In the genomic region with DNA sequence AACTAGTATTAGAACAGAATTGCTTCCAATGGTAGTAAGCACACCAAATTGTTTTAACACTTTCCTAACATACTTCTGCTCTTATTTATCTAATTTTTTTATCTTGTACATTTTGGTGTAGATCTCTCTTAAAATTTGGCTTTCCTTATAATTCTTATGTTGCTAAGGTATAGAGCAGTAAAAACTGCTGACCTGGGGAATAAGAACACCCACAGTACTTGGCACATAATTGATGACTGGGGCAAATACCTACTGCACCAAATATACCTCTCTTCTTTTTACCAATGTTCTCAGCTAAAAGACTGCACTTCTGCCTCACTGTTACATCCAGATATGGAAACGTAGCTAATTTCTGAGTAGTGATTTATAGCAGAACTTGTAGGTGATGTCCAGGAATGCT, we compare ENCODE assay signal across 27 cellular contexts.
"Had no signal": no experiment of that assay in that cellular context is flagged by ENCODE, and none has a peak within 500 bp of the region (broad histone marks: within the 10 kb centered on the region; RNA-seq: fewer than 3 reads in every experiment).

No MANE protein-coding gene starts in this region.

- DNase-seq: naive thymus-derived CD4-positive, alpha-beta T cell; natural killer cell; nucleus accumbens; ovary; posterior cingulate gyrus; psoas muscle; right cardiac atrium; spleen; stimulated activated CD4-positive, alpha-beta T cell treated with anti-CD3 and anti-CD28 coated beads, Interleukin-12 subunit alpha, Interleukin-12 subunit beta, amount 100 ng/mL, for 4 hours; stimulated activated CD4-positive, alpha-beta T cell treated with anti-CD3 and anti-CD28 coated beads, Interleukin-1b, Interleukin-23, amount 100 ng/mL, for 48 hours; stimulated activated CD4-positive, alpha-beta T cell treated with anti-CD3 and anti-CD28 coated beads, Interleukin-4, amount 100 ng/mL, for 24 hours; stimulated activated naive B cell treated with anti-CD40 and anti-IgM and Interleukin-4, amounts not matched to agents 10 μg/mL and 1 μg/mL and 100 μg/mL, for 72 hours; stimulated activated naive CD8-positive, alpha-beta T cell treated with anti-CD3 and anti-CD28 coated beads, Interleukin-15, amount 100 ng/mL, for 72 hours; stimulated activated naive CD8-positive, alpha-beta T cell treated with anti-CD3 and anti-CD28 coated beads, Interleukin-15, Interleukin-2, amounts not matched to agents 100 U/mL and 50 U/mL, for 24 hours; substantia nigra; testis; tibial artery; transverse colon; upper lobe of right lung; uterus had no signal

- ATAC-seq: naive thymus-derived CD4-positive, alpha-beta T cell; natural killer cell; psoas muscle; right cardiac atrium; sciatic nerve; stimulated activated effector memory CD8-positive, alpha-beta T cell treated with anti-CD3 and anti-CD28 coated beads, Interleukin-12 subunit alpha, Interleukin-12 subunit beta, amount 100 ng/mL, for 72 hours; stimulated activated naive B cell treated with anti-CD40 and anti-IgM and Interleukin-4, amounts not matched to agents 10 μg/mL and 1 μg/mL and 100 μg/mL, for 72 hours; stimulated activated naive CD8-positive, alpha-beta T cell treated with anti-CD3 and anti-CD28 coated beads, Interleukin-15, amount 100 ng/mL, for 72 hours; stimulated activated naive CD8-positive, alpha-beta T cell treated with anti-CD3 and anti-CD28 coated beads, Interleukin-15, Interleukin-2, amounts not matched to agents 100 U/mL and 50 U/mL, for 24 hours; upper lobe of right lung had no signal

- H2AFZ ChIP-seq: parathyroid adenoma had no signal

- H3K4me1 ChIP-seq: parathyroid adenoma, psoas muscle, spleen, suprapubic skin, testis, tibial artery, transverse colon, upper lobe of right lung, uterus had no signal

- H3K9me3 ChIP-seq: neutrophil, ovary, psoas muscle, suprapubic skin, testis, tibial artery, transverse colon, upper lobe of right lung, uterus had no signal

- H3K27me3 ChIP-seq: neutrophil, ovary, spleen, suprapubic skin, testis, tibial artery, transverse colon, upper lobe of right lung, uterus had no signal

- H3K9ac ChIP-seq: parathyroid adenoma had no signal

- H3K27ac ChIP-seq: neutrophil, ovary, parathyroid adenoma, psoas muscle, skin epidermis, spleen, suprapubic skin, testis, tibial artery, transverse colon, upper lobe of right lung, uterus had no signal

- H3K4me2 ChIP-seq: smooth muscle cell had no signal

- H3K79me2 ChIP-seq: parathyroid adenoma had no signal

- H3K36me3 ChIP-seq: neutrophil, ovary, spleen, suprapubic skin, tibial artery, transverse colon, upper lobe of right lung, uterus had no signal

- H3K4me3 ChIP-seq: ovary, psoas muscle, skin epidermis, smooth muscle cell, spleen, suprapubic skin, testis, tibial artery, transverse colon, upper lobe of right lung, uterus had no signal
